16 cellular contexts compared by ENCODE assay signal in the genomic region with DNA sequence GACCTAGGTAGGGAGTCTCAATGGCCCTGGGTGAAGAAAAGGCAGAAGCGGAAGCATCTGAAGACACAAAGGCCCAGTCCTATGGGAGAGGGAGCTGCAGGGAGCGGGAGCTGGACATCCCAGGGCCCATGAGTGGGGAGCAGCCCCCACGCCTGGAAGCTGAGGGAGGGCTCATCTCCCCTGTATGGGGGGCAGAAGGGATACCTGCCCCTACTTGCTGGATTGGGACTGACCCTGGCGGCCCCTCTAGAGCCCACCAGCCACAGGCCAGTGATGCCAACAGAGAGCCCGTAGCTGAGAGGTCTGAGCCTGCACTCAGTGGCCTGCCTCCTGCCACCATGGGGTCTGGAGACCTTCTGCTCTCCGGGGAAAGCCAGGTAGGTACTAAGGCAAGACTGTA. TPM values are rescaled to one million over a fixed set of nuclear protein-coding genes. Genes with fewer than 3 reads are reported as not detected.
DNase-seq lines count a peak whose midpoint lies in the region; ATAC-seq, FAIRE-seq and TF ChIP-seq lines count a peak whose summit lies in the region.
"Had no signal": no experiment of that assay in that cellular context is flagged by ENCODE, and none has a peak within 500 bp of the region (broad histone marks: within the 10 kb centered on the region; RNA-seq: fewer than 3 reads in every experiment).

No MANE protein-coding gene starts in this region.

- no peak overlapping the region for H2AK5ac ChIP-seq in H1 (ENCODE audit: low read depth, low read length)

- no peak overlapping the region for H3K4me3 Mint-ChIP-seq in CD4-positive, CD25-positive, alpha-beta regulatory T cell
- H3K4me3 Mint-ChIP-seq in mesothelial cell of epicardium, result no peak overlapping the region
- H3K4me3 Mint-ChIP-seq: T-helper 1 cell treated with Interleukin-12 subunit alpha and Interleukin-12 subunit beta and Interleukin-4 antibody, amounts not matched to agents 30 μg/mL and 1 μg/mL, for 36 hours had no signal

- no peak overlapping the region for H2BK12ac ChIP-seq in H1 (ENCODE audit: low read depth, low read length)

- no peak for FAIRE-seq in H1 (lab: Jason Lieb, UNC)
- FAIRE-seq: islet of Langerhans had no signal

- H3K79me1 ChIP-seq in H1 (ENCODE audit: low read depth, low read length), result peaks cover 12% of the 10 kb centered on the region; the same call in 1 of the 2 replicates

- H3K27ac ChIP-seq in CD4-positive, CD25-positive, alpha-beta regulatory T cell (ENCODE audit: insufficient read depth, low read length, poor library complexity, severe bottlenecking), result no peak overlapping the region
- H3K27ac ChIP-seq in OCI-LY7 (ENCODE audit: low read depth, low read length, poor library complexity, severe bottlenecking), result peak overlapping the region; percentile 83
- H3K27ac ChIP-seq in H1 (ENCODE audit: low read depth, low read length), result peak overlapping the region; percentile 5; the same call in 1 of the 2 replicates
- H3K27ac ChIP-seq in skeletal muscle tissue (ENCODE audit: low read depth, low read length), result peak overlapping the region; percentile 75

- no peak for ATAC-seq in CD4-positive, CD25-positive, alpha-beta regulatory T cell (ENCODE audit: low read depth in 2 of 2)
- ATAC-seq in GM18868 (IDR thresholded peaks at IDR 0.05; ENCODE audit: unreplicated experiment), result no peak
- ATAC-seq: body of pancreas, esophagus mucosa had no signal

- CTCF ChIA-PET in OCI-LY7 (lab: Charles Lee; ENCODE audit: unreplicated experiment), result interaction anchor here (0.8 kb wide), 1 partner anchor 100 kb away, joined by 4 read pairs; no protein-coding TSS in a partner anchor
- CTCF ChIA-PET in H1 (lab: Charles Lee; ENCODE audit: partially characterized antibody), result interaction anchor here (0.8 to 2.4 kb wide), 11 partner anchors 10 to 117 kb away, joined by 3 to 20 read pairs (median 4); no protein-coding TSS in a partner anchor

- H3K4me1 Mint-ChIP-seq in CD4-positive, CD25-positive, alpha-beta regulatory T cell, result peaks cover 7 to 39% (median 19%) of the 10 kb centered on the region in 4 donors
- H3K4me1 Mint-ChIP-seq in mesothelial cell of epicardium, result peaks cover 16% of the 10 kb centered on the region

- TF ChIP-seq EP300 in H1 (IDR thresholded peaks at IDR 0.05; ENCODE audit: borderline replicate concordance in 1 of 2, low read depth in 2 of 2, low read length in 2 of 2), result no peak

- H3K9ac ChIP-seq in H1 (replicated peaks in 1 of 4; ENCODE audit: extremely low read depth in 1 of 4, low read depth in 3 of 4, low read length in 3 of 4), result no peak overlapping the region
- H3K9ac ChIP-seq in skeletal muscle tissue (ENCODE audit: low read depth in 1 of 3, low read length in 3 of 3), result peak overlapping the region in 2 of 3 donors; percentile 46 to 64

- H3K9me2 ChIP-seq in OCI-LY7 (ENCODE audit: insufficient read depth, low read length), result no peaks in the 10 kb centered on the region

- peaks cover 9% of the 10 kb centered on the region for H3K4me1 ChIP-seq in CD4-positive, CD25-positive, alpha-beta regulatory T cell (ENCODE audit: control insufficient read depth, insufficient read depth, low read length, poor library complexity, severe bottlenecking)
- H3K4me1 ChIP-seq in OCI-LY7 (ENCODE audit: insufficient read depth, low read length, poor library complexity, severe bottlenecking) (peaks cover 86% of the 10 kb centered on the region), H1 (replicated peaks in 1 of 4; ENCODE audit: control insufficient read depth in 3 of 4, insufficient read depth in 4 of 4, low read length in 3 of 4) (no peaks in the 10 kb centered on the region), skeletal muscle tissue (ENCODE audit: control insufficient read depth in 3 of 3, insufficient read depth in 3 of 3, low read length in 3 of 3) (peaks cover 68 to 86% (median 82%) of the 10 kb centered on the region in 3 donors)
- H3K4me1 ChIP-seq: HAP-1 had no signal

- H4K20me1 ChIP-seq in OCI-LY7 (ENCODE audit: insufficient read depth, low read length), result no peaks in the 10 kb centered on the region
- peaks cover 14 to 19% of the 10 kb centered on the region in 2 experiments for H4K20me1 ChIP-seq in H1 (replicated peaks in 1 of 2; ENCODE audit: control insufficient read depth in 1 of 2, insufficient read depth in 2 of 2, low read length in 2 of 2)

- H3K23ac ChIP-seq in H1 (ENCODE audit: insufficient read length), result no peak overlapping the region

- H2AFZ ChIP-seq in OCI-LY7 (ENCODE audit: low read length) (no peak overlapping the region), H1 (ENCODE audit: low read length) (no peak overlapping the region)

- H3K23me2 ChIP-seq in H1 (ENCODE audit: low read depth, low read length), result no peaks in the 10 kb centered on the region

- H4K5ac ChIP-seq in H1 (ENCODE audit: insufficient read length, low read depth, low read length), result no peak overlapping the region

- no peak overlapping the region for H2BK20ac ChIP-seq in H1 (ENCODE audit: low read length)

- H3K36me3 Mint-ChIP-seq in CD4-positive, CD25-positive, alpha-beta regulatory T cell, result peaks cover 6% of the 10 kb centered on the region
- peaks cover 13% of the 10 kb centered on the region for H3K36me3 Mint-ChIP-seq in mesothelial cell of epicardium

- H3K27me3 Mint-ChIP-seq in CD4-positive, CD25-positive, alpha-beta regulatory T cell, result no peaks in the 10 kb centered on the region
- H3K27me3 Mint-ChIP-seq in mesothelial cell of epicardium (ENCODE audit: low read depth), result no peaks in the 10 kb centered on the region

- no peak overlapping the region; the same call in 1 of the 2 replicates for H4K8ac ChIP-seq in H1 (ENCODE audit: extremely low read depth, insufficient read depth, low read length)

- no peak overlapping the region for H3K14ac ChIP-seq in H1 (ENCODE audit: insufficient read length)

- H3K4me2 ChIP-seq in OCI-LY7 (ENCODE audit: low read length), result peak overlapping the region; percentile 64
- no peak overlapping the region for H3K4me2 ChIP-seq in H1 (ENCODE audit: insufficient read depth in 1 of 2, low read depth in 2 of 2, low read length in 2 of 2)

- H3K27ac Mint-ChIP-seq in CD4-positive, CD25-positive, alpha-beta regulatory T cell, result peak overlapping the region in 2 of 3 donors; percentile 15 to 69
- no peak overlapping the region for H3K27ac Mint-ChIP-seq in mesothelial cell of epicardium

- no peaks in the 10 kb centered on the region for H3K9me3 Mint-ChIP-seq in CD4-positive, CD25-positive, alpha-beta regulatory T cell
- H3K9me3 Mint-ChIP-seq in mesothelial cell of epicardium, result no peaks in the 10 kb centered on the region
- H3K9me3 Mint-ChIP-seq: T-helper 1 cell treated with Interleukin-12 subunit alpha and Interleukin-12 subunit beta and Interleukin-4 antibody, amounts not matched to agents 30 μg/mL and 1 μg/mL, for 36 hours had no signal

- H3K4me3 ChIP-seq in CD4-positive, CD25-positive, alpha-beta regulatory T cell (ENCODE audit: low read depth, low read length), result no peak overlapping the region
- no peak overlapping the region for H3K4me3 ChIP-seq in OCI-LY7 (ENCODE audit: low read depth, low read length, poor library complexity, severe bottlenecking)
- no peak overlapping the region for H3K4me3 ChIP-seq in H1 (ENCODE audit: extremely low read depth in 1 of 4, insufficient read depth in 2 of 4, low read depth in 3 of 4, low read length in 4 of 4)
- no peak overlapping the region for H3K4me3 ChIP-seq in skeletal muscle tissue (ENCODE audit: low read length in 3 of 3)
- H3K4me3 ChIP-seq: body of pancreas, HAP-1 had no signal

- intact Hi-C loops in OCI-LY7 (cut with micrococcal nuclease; ENCODE audit: unreplicated experiment), result no loop called here
- intact Hi-C loops in posterior vena cava (cut with DNase I), result loop anchor here (5.0 to 10.0 kb wide), 4 partner anchors 105 to 503 kb away; no protein-coding TSS in a partner anchor

- H3K4ac ChIP-seq in H1 (replicated peaks; ENCODE audit: insufficient read length, low read depth, low read length), result no peak overlapping the region

- H3K18ac ChIP-seq in H1 (ENCODE audit: extremely low read depth, low read length), result no peak overlapping the region

- POLR2A ChIA-PET in OCI-LY7 (lab: Charles Lee) (interaction anchor here (0.5 to 1.6 kb wide), 5 partner anchors 26 to 99 kb away, joined by 3 to 4 read pairs (median 3); no protein-coding TSS in a partner anchor), H1 (lab: Charles Lee; ENCODE audit: partially characterized antibody) (interaction anchor here (1.0 to 3.8 kb wide), 3 partner anchors 11 to 156 kb away, joined by 3 to 33 read pairs (median 4); a partner anchor contains a TSS)

- BruUV-seq in OCI-LY7 (replicated peaks; lab: Mats Ljungman, UMichigan), result no TSS peak

- peaks cover 47% of the 10 kb centered on the region for H3K36me3 ChIP-seq in CD4-positive, CD25-positive, alpha-beta regulatory T cell (ENCODE audit: control insufficient read depth, insufficient read depth, low read length)
- H3K36me3 ChIP-seq in OCI-LY7 (ENCODE audit: insufficient read depth, low read length), result peaks cover 36% of the 10 kb centered on the region
- H3K36me3 ChIP-seq in H1 (ENCODE audit: control insufficient read depth in 2 of 4, insufficient read depth in 4 of 4, low read length in 3 of 4), result peaks cover 20 to 50% (median 36%) of the 10 kb centered on the region in 4 experiments
- H3K36me3 ChIP-seq in skeletal muscle tissue (ENCODE audit: control insufficient read depth in 3 of 3, insufficient read depth in 3 of 3, low read length in 3 of 3), result peaks cover 29 to 39% (median 30%) of the 10 kb centered on the region in 3 donors

- H3K56ac ChIP-seq in H1 (replicated peaks; ENCODE audit: insufficient read length, low read depth, low read length), result no peak overlapping the region

- H4K91ac ChIP-seq in H1 (replicated peaks; ENCODE audit: insufficient read length, low read length), result no peak overlapping the region

- DNase-seq in CD4-positive, CD25-positive, alpha-beta regulatory T cell, result no peak
- DNase-seq in OCI-LY7 (ENCODE audit: low spot score), result no peak
- DNase-seq in H1 (ENCODE audit: low read depth in 1 of 2, low spot score in 2 of 2), result no peak
- DNase-seq in posterior vena cava (ENCODE audit: low spot score), result no peak
- DNase-seq in mesothelial cell of epicardium (ENCODE audit: low spot score in 2 of 2, unreplicated experiment in 2 of 2), result no peak
- no peak for DNase-seq in stimulated activated CD4-positive, alpha-beta T cell treated with anti-CD3 and anti-CD28 coated beads, Interleukin-4, amount 100 ng/mL, for 24 hours
- DNase-seq: body of pancreas; NCI-H2029; occipital lobe; stimulated activated CD4-positive, alpha-beta T cell treated with anti-CD3 and anti-CD28 coated beads, Interleukin-2, amount 100 ng/mL, for 24 hours had no signal

- no peak overlapping the region for H2BK120ac ChIP-seq in H1 (replicated peaks; ENCODE audit: low read depth, low read length)

- H2BK15ac ChIP-seq in H1 (ENCODE audit: low read length), result no peak overlapping the region

- no peaks in the 10 kb centered on the region for H3K79me2 ChIP-seq in OCI-LY7 (ENCODE audit: insufficient read depth, low read depth, low read length)
- H3K79me2 ChIP-seq in H1 (ENCODE audit: control insufficient read depth in 1 of 2, insufficient read depth in 2 of 2, low read length in 2 of 2), result peaks cover 0 to 36% of the 10 kb centered on the region in 2 experiments; a peak in 2 of 4 replicates

- TF ChIP-seq CTCF in OCI-LY7 (conservative IDR thresholded peaks at IDR 0.05; ENCODE audit: low read length), result no peak
- no peak for TF ChIP-seq CTCF in H1 (IDR thresholded peaks at IDR 0.05; ENCODE audit: control extremely low read depth in 1 of 3, insufficient read depth in 1 of 3, low read depth in 1 of 3, low read length in 3 of 3)
- TF ChIP-seq CTCF in mesothelial cell of epicardium (IDR thresholded peaks at IDR 0.05; ENCODE audit: unreplicated experiment), result no peak

- no peaks in the 10 kb centered on the region for H3K27me3 ChIP-seq in CD4-positive, CD25-positive, alpha-beta regulatory T cell (ENCODE audit: control insufficient read depth, insufficient read depth, low read length)
- H3K27me3 ChIP-seq in H1 (replicated peaks in 1 of 4; ENCODE audit: control insufficient read depth in 3 of 4, extremely low read depth in 1 of 4, insufficient read depth in 3 of 4, low read length in 3 of 4) (no peaks in the 10 kb centered on the region), skeletal muscle tissue (ENCODE audit: control insufficient read depth in 3 of 3, insufficient read depth in 3 of 3, low read length in 3 of 3) (no peaks in the 10 kb centered on the region)
- H3K27me3 ChIP-seq: body of pancreas had no signal

- TF ChIP-seq POLR2A in H1 (IDR thresholded peaks at IDR 0.05; ENCODE audit: control extremely low read depth in 1 of 2, low read depth in 2 of 2, low read length in 2 of 2), result no peak

- no peak overlapping the region for H2BK5ac ChIP-seq in H1 (ENCODE audit: low read depth, low read length)

- H3K9me3 ChIP-seq in CD4-positive, CD25-positive, alpha-beta regulatory T cell (ENCODE audit: control insufficient read depth in 2 of 2, low read length in 2 of 2), result no peaks in the 10 kb centered on the region
- H3K9me3 ChIP-seq in OCI-LY7 (ENCODE audit: low read length) (no peaks in the 10 kb centered on the region), H1 (ENCODE audit: insufficient read depth in 2 of 2, low read depth in 1 of 2, low read length in 1 of 2) (no peaks in the 10 kb centered on the region), skeletal muscle tissue (ENCODE audit: control insufficient read depth in 3 of 3, low read length in 3 of 3) (no peaks in the 10 kb centered on the region)
- H3K9me3 ChIP-seq: body of pancreas, HAP-1 had no signal

- no peak for TF ChIP-seq RAD21 in H1 (IDR thresholded peaks at IDR 0.05 in 1 of 2, conservative IDR thresholded peaks at IDR 0.05 in 1 of 2; ENCODE audit: low read depth in 2 of 2, low read length in 2 of 2)

- WGBS in H1 (ENCODE audit: extremely low coverage in 1 of 2, insufficient coverage in 1 of 2, insufficient read length in 1 of 2, insufficient replicate concordance in 2 of 2, low coverage in 1 of 2, low lambda C conversion rate in 2 of 2, missing lambda C conversion rate in 1 of 2), 2 experiments, result 82% methylated on average over 6 of the region's 6 CpGs; no CpG with 5 or more reads in 1 of the 2 experiments

RNA-seq across cellular contexts. Expression of a gene that starts 13.2 kb away (rescaled TPM):
- 18.8 TPM for total RNA-seq in CD4-positive, CD25-positive, alpha-beta regulatory T cell
- polyA plus RNA-seq in CD4-positive, CD25-positive, alpha-beta regulatory T cell, result 10 to 100 TPM; 19.9 to 27.8 (median 26.7) TPM
- total RNA-seq in OCI-LY7 (2014; rRNA removed; shearing (Covaris generic)), result 7.3 and 8.7 TPM in 2 replicates
- total RNA-seq in OCI-LY7 (2022) (17.1 and 21.7 TPM in 2 replicates), skeletal muscle tissue (27.1 TPM), posterior vena cava (10 to 100 TPM; 16.2 to 20.3 TPM), mesothelial cell of epicardium (22.2 to 23.0 TPM (median 22.4 TPM) in 3 replicates)
- total RNA-seq in H1 (2021; fragmentation: NEBNext Ultra II Directional; extraction: Animal tissue kit (Norgen Biotek cat#: 25700)), result 22.5 and 23.2 TPM in 2 replicates
- 24.7 and 35.5 TPM in 2 replicates for polyA plus RNA-seq in H1 (2011; rRNA removed)
- 20.4 TPM for polyA plus RNA-seq in H1 (2011; cell fraction: cytosol; rRNA removed)
- polyA plus RNA-seq in H1 (2011; cell fraction: nucleus; rRNA removed), result 40.5 TPM
- polyA plus RNA-seq in H1 (2012, experiment 1 of 2), result 16.9 to 20.7 TPM (median 18.1 TPM) in 4 replicates
- 6.4 TPM for polyA plus RNA-seq in H1 (2012, experiment 2 of 2)
- 13.5 TPM for polyA plus RNA-seq in H1 (2013, experiment 1 of 2)
- 12.5 TPM for polyA plus RNA-seq in H1 (2013, experiment 2 of 2)
- polyA minus RNA-seq in H1 (2011; rRNA and poly(A)+ RNA removed), result 34.2 and 41.1 TPM in 2 replicates
- polyA minus RNA-seq in H1 (2011; cell fraction: cytosol; rRNA and poly(A)+ RNA removed), result 15.8 TPM
- 40.5 TPM for polyA minus RNA-seq in H1 (2011; cell fraction: nucleus; rRNA and poly(A)+ RNA removed)

Comparison
In these comparisons a context has a peak if more than half of its experiments do, and no peak if none do; other contexts are left out.
1. H3K9ac ChIP-seq: peak in skeletal muscle tissue (2 of 3); none in H1 (0 of 4).